ENCODE assay signal across 33 cellular contexts in the genomic region with DNA sequence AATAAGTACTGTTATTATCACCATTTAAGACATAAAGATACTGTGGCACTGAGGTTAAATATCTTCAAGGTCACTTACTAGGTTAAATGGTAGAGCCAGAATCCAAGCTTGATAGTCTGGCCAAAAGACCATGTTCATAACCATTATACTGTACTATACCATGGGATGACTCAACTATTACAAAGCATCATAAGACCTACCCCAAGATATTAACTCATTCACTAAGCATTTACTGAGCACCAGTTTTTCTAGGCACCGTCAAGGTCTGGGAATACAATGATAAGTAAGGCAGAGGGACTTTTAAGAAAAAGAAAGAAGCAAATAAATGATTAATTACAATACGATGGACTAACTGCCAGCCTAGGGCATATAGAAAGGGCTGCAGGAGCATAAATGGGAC.
"Had no signal": no experiment of that assay in that cellular context is flagged by ENCODE, and none has a peak within 500 bp of the region (broad histone marks: within the 10 kb centered on the region; RNA-seq: fewer than 3 reads in every experiment).

No MANE protein-coding gene starts in this region.

- H3K4me3 ChIP-seq: heart right ventricle, left lung, lower lobe of right lung, neural progenitor cell, psoas muscle, right atrium auricular region, smooth muscle cell, suprapubic skin, tibial artery had no signal

- H3K27ac ChIP-seq: heart right ventricle, left lung, lower lobe of right lung, neural progenitor cell, parathyroid adenoma, psoas muscle, right atrium auricular region, suprapubic skin, tibial artery had no signal

- H3K79me2 ChIP-seq: parathyroid adenoma had no signal

- ATAC-seq: activated T-helper 17 cell treated with anti-CD3 and anti-CD28 coated beads, Interleukin-2, amount 50 U/mL, for 72 hours; heart right ventricle; left lung; lower lobe of right lung; natural killer cell; psoas muscle; stimulated activated naive B cell treated with anti-CD40 and anti-IgM and Interleukin-4, amounts not matched to agents 10 μg/mL and 1 μg/mL and 100 μg/mL, for 72 hours; WTC11 had no signal

- DNase-seq: activated CD4-positive, alpha-beta memory T cell treated with anti-CD3 and anti-CD28 coated beads, Interleukin-2, amount 10 ng/mL, durations not matched to agents 7 days and 5 days; activated CD4-positive, alpha-beta T cell treated with anti-CD3 and anti-CD28 coated beads for 1 hour; activated CD4-positive, alpha-beta T cell treated with anti-CD3 and anti-CD28 coated beads, Interleukin-2, amount 10 ng/mL, durations not matched to agents 7 days and 5 days; activated CD8-positive, alpha-beta memory T cell treated with anti-CD3 and anti-CD28 coated beads, Interleukin-2, amount 50 U/mL, for 48 hours; activated gamma-delta T cell treated with Interleukin-2 at 50 U/mL for 16 hours; activated naive CD4-positive, alpha-beta T cell treated with anti-CD3 and anti-CD28 coated beads, Interleukin-2, amount 50 U/mL, for 16 hours; activated T-cell treated with anti-CD3 and anti-CD28 coated beads, Interleukin-2, amount 50 U/mL, for 24 hours; amygdala; effector CD8-positive, alpha-beta T cell; foreskin fibroblast; heart right ventricle; kidney glomerular epithelial cell; left lung; lower lobe of right lung; mesendoderm; natural killer cell; occipital lobe; psoas muscle; stimulated activated CD4-positive, alpha-beta T cell treated with anti-CD3 and anti-CD28 coated beads, Interleukin-1b, Interleukin-23, amount 100 ng/mL, for 48 hours; stimulated activated CD4-positive, alpha-beta T cell treated with anti-CD3 and anti-CD28 coated beads, Interleukin-4, amount 100 ng/mL, for 4 hours; stimulated activated CD8-positive, alpha-beta memory T cell treated with anti-CD3 and anti-CD28 coated beads, Interleukin-4, amount 100 ng/mL, for 48 hours; stimulated activated naive B cell treated with anti-CD40 and anti-IgM and Interleukin-4, amounts not matched to agents 10 μg/mL and 1 μg/mL and 100 μg/mL, for 72 hours; T-helper 2 cell; tibial artery had no signal

- H2AFZ ChIP-seq: parathyroid adenoma had no signal

- H3K9ac ChIP-seq: neural progenitor cell, parathyroid adenoma had no signal

- H3K4me1 ChIP-seq: heart right ventricle, left lung, lower lobe of right lung, neural progenitor cell, parathyroid adenoma, psoas muscle, right atrium auricular region, suprapubic skin, tibial artery had no signal

- H3K4me2 ChIP-seq: neural progenitor cell, smooth muscle cell had no signal

- H3K36me3 ChIP-seq: heart right ventricle, left lung, lower lobe of right lung, neural progenitor cell, right atrium auricular region, suprapubic skin, tibial artery had no signal

- H3K27me3 ChIP-seq: heart right ventricle, left lung, neural progenitor cell, right atrium auricular region, suprapubic skin, tibial artery had no signal

- FAIRE-seq: colon, endometrium had no signal

- H3K9me3 ChIP-seq: heart right ventricle, left lung, lower lobe of right lung, psoas muscle, right atrium auricular region, suprapubic skin, tibial artery had no signal
